8 cellular contexts compared by ENCODE assay signal in the genomic region with DNA sequence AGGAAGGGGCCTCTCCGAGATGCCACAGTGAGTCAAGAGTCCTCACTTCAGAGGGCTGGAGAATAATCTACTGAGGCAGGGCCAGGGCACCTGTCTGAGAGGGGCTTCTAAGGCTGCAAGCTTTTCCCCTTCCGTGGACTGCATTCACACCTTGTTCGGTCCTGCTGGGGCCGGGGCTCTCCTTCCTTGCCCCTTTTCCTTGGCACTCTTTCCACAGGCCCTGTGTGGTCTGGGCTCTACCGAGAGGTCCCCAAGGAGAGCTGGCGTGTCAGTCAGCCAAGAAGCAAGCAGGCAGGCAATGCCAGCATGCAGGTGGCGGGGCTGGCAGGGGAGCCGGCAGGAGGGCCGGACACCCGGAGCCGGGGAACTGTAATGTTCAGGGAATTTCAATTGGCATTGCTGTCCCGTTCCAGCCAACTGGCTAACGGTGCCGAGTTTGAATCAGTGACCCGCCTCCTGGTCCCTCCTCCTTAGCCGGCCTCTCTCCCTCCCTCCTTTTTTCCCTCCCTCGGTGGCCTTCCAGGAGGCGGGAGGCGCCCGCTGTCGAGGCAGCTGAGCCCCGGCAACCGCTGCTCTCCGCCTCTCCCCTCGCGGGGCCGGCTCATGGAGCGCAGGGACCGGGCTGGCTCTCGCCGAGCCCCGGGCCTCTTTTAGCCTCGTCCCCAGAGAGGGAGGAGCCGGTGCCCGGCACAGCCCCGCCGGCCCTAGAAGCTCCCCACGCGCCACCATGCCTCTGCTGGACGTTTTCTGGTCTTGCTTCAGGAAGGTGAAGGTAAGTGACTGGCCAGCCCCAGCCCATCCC. TPM values are rescaled to one million over a fixed set of nuclear protein-coding genes. Genes with fewer than 3 reads are reported as not detected.
DNase-seq lines count a peak whose midpoint lies in the region; ATAC-seq and TF ChIP-seq lines count a peak whose summit lies in the region.

TSS of gene STARD8 (plus strand) at position 511 of the 802 bp plus-strand sequence. CDS start at position 728, 217 bp downstream.

- in situ Hi-C loops in brain microvascular endothelial cell (cut with HindIII; ENCODE audit: low pct_ligation_motif_present, low sequenced_read_pairs) = no loop called here

- TF ChIP-seq CTCF in HFF-Myc (IDR thresholded peaks at IDR 0.05; ENCODE audit: low read depth, low read length, missing control alignments) = no peak
- peak; percentile 26 for TF ChIP-seq CTCF in brain microvascular endothelial cell (IDR thresholded peaks at IDR 0.05; ENCODE audit: low read depth, low read length, missing control alignments)
- no peak for TF ChIP-seq CTCF in subcutaneous adipose tissue (IDR thresholded peaks at IDR 0.05; ENCODE audit: low read depth)

- no peaks in the 10 kb centered on the region for H3K36me3 ChIP-seq in brain microvascular endothelial cell (replicated peaks)

- no peak within 1 kb of the TSS for H3K27ac ChIP-seq in brain microvascular endothelial cell

- DNase-seq in HFF-Myc (ENCODE audit: extremely low read depth, low read depth) = no peak
- peak; percentile 11 for DNase-seq in brain microvascular endothelial cell
- DNase-seq in islet precursor cell = peak; percentile 86
- no peak for DNase-seq in NCI-H2196 (lab: John Stamatoyannopoulos, UW; ENCODE audit: unreplicated experiment)
- no peak for DNase-seq in epidermal melanocyte (ENCODE audit: insufficient read length, low spot score)
- no peak for DNase-seq in AML-193 (lab: John Stamatoyannopoulos, UW)

- no peak for ATAC-seq in GM21423 (IDR thresholded peaks at IDR 0.05; ENCODE audit: unreplicated experiment)

- H3K27me3 ChIP-seq in brain microvascular endothelial cell (replicated peaks) = no peaks in the 10 kb centered on the region

- H3K4me3 ChIP-seq in HFF-Myc (replicated peaks; ENCODE audit: low read depth, low read length) = peak within 1 kb of the TSS; percentile 43
- H3K4me3 ChIP-seq in brain microvascular endothelial cell (ENCODE audit: low read depth, low read length) = peak within 1 kb of the TSS; percentile 39

RNA-seq across cellular contexts. Expression of gene STARD8, which starts in this region (rescaled TPM):
- total RNA-seq in subcutaneous adipose tissue = 10 to 100 TPM; 14.0 to 25.4 (median 14.9) TPM

Comparison
In these comparisons a context has a peak if more than half of its experiments do, and no peak if none do; other contexts are left out.
1. DNase-seq: peak in brain microvascular endothelial cell (single experiment) and islet precursor cell (single experiment); none in HFF-Myc (single experiment), NCI-H2196 (single experiment), epidermal melanocyte (single experiment) and AML-193 (0 of 2).